In the genomic region with DNA sequence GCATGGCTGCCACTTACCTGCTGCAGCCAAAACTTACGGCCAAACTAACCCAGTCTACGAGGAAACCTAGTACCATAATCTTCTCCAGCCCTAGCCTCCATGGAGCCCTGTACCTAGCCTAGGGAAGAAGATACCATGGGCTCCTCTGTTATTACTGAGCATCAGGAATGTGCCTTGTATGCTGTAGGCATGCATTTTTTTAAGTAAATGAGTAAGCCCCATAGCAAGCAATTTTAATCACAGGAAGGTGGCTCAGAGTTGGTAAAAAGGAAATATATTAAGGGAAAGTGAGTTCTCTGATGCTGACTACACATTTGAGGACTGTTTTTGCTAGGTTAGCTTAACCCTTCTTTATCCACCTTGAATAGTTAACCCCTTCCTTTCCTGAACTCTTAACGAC, we compare ENCODE assay signal across 19 cellular contexts. TPM values are rescaled to one million over a fixed set of nuclear protein-coding genes. Genes with fewer than 3 reads are reported as not detected.
"Had no signal": no experiment of that assay in that cellular context is flagged by ENCODE, and none has a peak within 500 bp of the region (broad histone marks: within the 10 kb centered on the region; RNA-seq: fewer than 3 reads in every experiment).

No MANE protein-coding gene starts in this region.

- ATAC-seq: left lobe of liver; naive thymus-derived CD8-positive, alpha-beta T cell; WTC11 had no signal

- H3K27me3 ChIP-seq: thyroid gland had no signal

- H3K27ac Mint-ChIP-seq: activated naive CD8-positive, alpha-beta T cell treated with anti-CD3 and anti-CD28 coated beads for 36 hours; naive thymus-derived CD8-positive, alpha-beta T cell; progenitor cell of endocrine pancreas; stimulated activated naive CD8-positive, alpha-beta T cell treated with anti-CD3 and anti-CD28 coated beads, Interleukin-15, Interleukin-2, amounts not matched to agents 100 ng/mL and 50 ng/mL, for 24 hours; WTC11 had no signal

- H3K27ac ChIP-seq: spleen, thyroid gland had no signal

- H3K4me3 ChIP-seq: lung, spleen, thyroid gland had no signal

- H3K36me3 ChIP-seq: spleen, thyroid gland had no signal

- H3K36me3 Mint-ChIP-seq: activated naive CD8-positive, alpha-beta T cell treated with anti-CD3 and anti-CD28 coated beads for 36 hours; naive thymus-derived CD8-positive, alpha-beta T cell; WTC11 had no signal

- H3K9me3 Mint-ChIP-seq: activated naive CD8-positive, alpha-beta T cell treated with anti-CD3 and anti-CD28 coated beads for 36 hours; naive thymus-derived CD8-positive, alpha-beta T cell; stimulated activated naive CD8-positive, alpha-beta T cell treated with anti-CD3 and anti-CD28 coated beads, Interleukin-15, Interleukin-2, amounts not matched to agents 100 ng/mL and 50 ng/mL, for 24 hours had no signal

- H3K4me1 Mint-ChIP-seq: activated naive CD8-positive, alpha-beta T cell treated with anti-CD3 and anti-CD28 coated beads for 36 hours had no signal

- H3K9me3 ChIP-seq: spleen, thyroid gland had no signal

- DNase-seq: activated naive CD4-positive, alpha-beta T cell treated with Interleukin-2 at 50 U/mL for 16 hours; activated naive CD8-positive, alpha-beta T cell treated with anti-CD3 and anti-CD28 coated beads for 36 hours; activated T-cell treated with anti-CD3 and anti-CD28 coated beads, Interleukin-2, amount 50 U/mL, for 48 hours; amniotic stem cell; cerebellar nuclear complex; cortex of kidney; kidney; naive thymus-derived CD8-positive, alpha-beta T cell; spleen; stimulated activated CD4-positive, alpha-beta T cell treated with anti-CD3 and anti-CD28 coated beads, Interleukin-4, amount 100 ng/mL, for 24 hours; substantia nigra; T-helper 9 cell; thyroid gland had no signal

- H3K4me3 Mint-ChIP-seq: activated naive CD8-positive, alpha-beta T cell treated with anti-CD3 and anti-CD28 coated beads for 36 hours; naive thymus-derived CD8-positive, alpha-beta T cell; stimulated activated naive CD8-positive, alpha-beta T cell treated with anti-CD3 and anti-CD28 coated beads, Interleukin-15, Interleukin-2, amounts not matched to agents 100 ng/mL and 50 ng/mL, for 24 hours; WTC11 had no signal

RNA-seq across cellular contexts. Expression of a gene that starts 21.2 kb away (rescaled TPM):
- total RNA-seq: naive thymus-derived CD8-positive, alpha-beta T cell; osteocyte had no signal
- polyA plus RNA-seq: naive thymus-derived CD8-positive, alpha-beta T cell had no signal
